In genomic region chr16:81273223-81273940, GRCh38 we compare ENCODE assay signal across 25 cellular contexts. TPM values are rescaled to one million over a fixed set of nuclear protein-coding genes. Genes with fewer than 3 reads are reported as not detected.
A peak's percentile ranks its signal among the peaks of the same experiment; 100 is the strongest.
DNase-seq lines count a peak whose midpoint lies in the region; ATAC-seq and TF ChIP-seq lines count a peak whose summit lies in the region.
"Had no signal": no experiment of that assay in that cellular context is flagged by ENCODE, and none has a peak within 500 bp of the region (broad histone marks: within the 10 kb centered on the region; RNA-seq: fewer than 3 reads in every experiment).

No MANE protein-coding gene starts in this region.

- no peak overlapping the region for H3K4me3 Mint-ChIP-seq in Caco-2 (ENCODE audit: unreplicated experiment)
- H3K4me3 Mint-ChIP-seq in chondrocyte (ENCODE audit: unreplicated experiment): no peak overlapping the region
- no peak overlapping the region for H3K4me3 Mint-ChIP-seq in activated CD8-positive, alpha-beta memory T cell treated with anti-CD3 and anti-CD28 coated beads, Interleukin-2, amount 10 ng/mL, durations not matched to agents 7 days and 5 days
- H3K4me3 Mint-ChIP-seq: activated CD4-positive, alpha-beta T cell treated with anti-CD3 and anti-CD28 coated beads, Interleukin-2, amount 10 ng/mL, durations not matched to agents 24 days and 14 days had no signal

- H3K27me3 Mint-ChIP-seq in Caco-2 (ENCODE audit: insufficient read depth, unreplicated experiment): no peaks in the 10 kb centered on the region
- H3K27me3 Mint-ChIP-seq in chondrocyte (ENCODE audit: low read depth): peaks cover 5% of the 10 kb centered on the region
- H3K27me3 Mint-ChIP-seq in activated CD8-positive, alpha-beta memory T cell treated with anti-CD3 and anti-CD28 coated beads, Interleukin-2, amount 10 ng/mL, durations not matched to agents 7 days and 5 days: peaks cover 11% of the 10 kb centered on the region
- H3K27me3 Mint-ChIP-seq: activated CD4-positive, alpha-beta T cell treated with anti-CD3 and anti-CD28 coated beads, Interleukin-2, amount 10 ng/mL, durations not matched to agents 24 days and 14 days had no signal

- no peaks in the 10 kb centered on the region for H3K9me3 Mint-ChIP-seq in Caco-2 (ENCODE audit: unreplicated experiment)
- H3K9me3 Mint-ChIP-seq in chondrocyte (ENCODE audit: low read depth): no peaks in the 10 kb centered on the region
- no peaks in the 10 kb centered on the region for H3K9me3 Mint-ChIP-seq in activated CD8-positive, alpha-beta memory T cell treated with anti-CD3 and anti-CD28 coated beads, Interleukin-2, amount 10 ng/mL, durations not matched to agents 7 days and 5 days (ENCODE audit: low read depth)
- H3K9me3 Mint-ChIP-seq: activated CD4-positive, alpha-beta T cell treated with anti-CD3 and anti-CD28 coated beads, Interleukin-2, amount 10 ng/mL, durations not matched to agents 24 days and 14 days; activated T-helper 2 cell treated with anti-CD3 and anti-CD28 coated beads, Interferon-gamma antibody, Interleukin-2, Interleukin-4, amounts not matched to agents 10 μg/mL and 5 μg/mL and 100 μg/mL, durations not matched to agents 14 hours and 24 hours and 36 hours had no signal

- POLR2A ChIA-PET in Caco-2 (lab: Charles Lee): interaction anchor here (1.7 kb wide), 1 partner anchor 41 kb away, joined by 12 read pairs; the partner anchor contains the start of gene GAN

- no peak for TF ChIP-seq CTCF in Caco-2 (IDR thresholded peaks at IDR 0.05; ENCODE audit: insufficient read depth in 1 of 2, low read depth in 1 of 2, low read length in 1 of 2, severe bottlenecking in 1 of 2, unreplicated experiment in 1 of 2)
- TF ChIP-seq CTCF in chondrocyte (IDR thresholded peaks at IDR 0.05): no peak

- DNase-seq in Caco-2 (no peak), chondrocyte (ENCODE audit: low spot score) (peak; percentile 46), midbrain (lab: John Stamatoyannopoulos, UW) (peak; percentile 28), glomerular visceral epithelial cell (ENCODE audit: extremely low spot score) (no peak), SIG-M5 (lab: John Stamatoyannopoulos, UW) (no peak)
- DNase-seq in activated CD8-positive, alpha-beta memory T cell treated with anti-CD3 and anti-CD28 coated beads, Interleukin-2, amount 10 ng/mL, durations not matched to agents 7 days and 5 days: no peak
- no peak for DNase-seq in effector CD4-positive, alpha-beta T cell
- DNase-seq: activated CD4-positive, alpha-beta T cell treated with anti-CD3 and anti-CD28 coated beads, Interleukin-2, amount 10 ng/mL, durations not matched to agents 24 days and 14 days; activated CD8-positive, alpha-beta memory T cell treated with anti-CD3 and anti-CD28 coated beads, Interleukin-2, amount 50 U/mL, for 4 hours; BE2C; KBM-7; left lung; MV-4-11; NCI-H1694 treated with DMSO at 0.1 percent for 48 hours; OCI-M1; pancreas; SHP77; stimulated activated naive CD4-positive, alpha-beta T cell had no signal

- H3K36me3 ChIP-seq in Caco-2 (ENCODE audit: control insufficient read depth, insufficient read depth, low read length) (no peaks in the 10 kb centered on the region), rectal smooth muscle tissue (ENCODE audit: control insufficient read depth, insufficient read depth, low read length) (no peaks in the 10 kb centered on the region)
- H3K36me3 ChIP-seq: BE2C, esophagus muscularis mucosa, HAP-1, left lung, pancreas had no signal

- H3K36me3 Mint-ChIP-seq in Caco-2 (ENCODE audit: insufficient read depth, unreplicated experiment): no peaks in the 10 kb centered on the region
- H3K36me3 Mint-ChIP-seq in chondrocyte (ENCODE audit: low read depth): no peaks in the 10 kb centered on the region
- H3K36me3 Mint-ChIP-seq in activated CD8-positive, alpha-beta memory T cell treated with anti-CD3 and anti-CD28 coated beads, Interleukin-2, amount 10 ng/mL, durations not matched to agents 7 days and 5 days: no peaks in the 10 kb centered on the region

- CTCF ChIA-PET in Caco-2 (lab: Charles Lee): interaction anchor here (0.6 to 1.6 kb wide), 4 partner anchors 10 to 92 kb away, joined by 3 to 5 read pairs (median 4); no protein-coding TSS in a partner anchor
- CTCF ChIA-PET in activated CD8-positive, alpha-beta memory T cell treated with anti-CD3 and anti-CD28 coated beads, Interleukin-2, amount 10 ng/mL, durations not matched to agents 7 days and 5 days (lab: Charles Lee): no interaction called here

- peak overlapping the region; percentile 92 for H3K27ac Mint-ChIP-seq in Caco-2 (ENCODE audit: unreplicated experiment)
- H3K27ac Mint-ChIP-seq in chondrocyte (ENCODE audit: unreplicated experiment): no peak overlapping the region
- H3K27ac Mint-ChIP-seq in activated CD8-positive, alpha-beta memory T cell treated with anti-CD3 and anti-CD28 coated beads, Interleukin-2, amount 10 ng/mL, durations not matched to agents 7 days and 5 days: no peak overlapping the region
- H3K27ac Mint-ChIP-seq: activated CD4-positive, alpha-beta T cell treated with anti-CD3 and anti-CD28 coated beads, Interleukin-2, amount 10 ng/mL, durations not matched to agents 24 days and 14 days; activated T-helper 2 cell treated with anti-CD3 and anti-CD28 coated beads, Interferon-gamma antibody, Interleukin-2, Interleukin-4, amounts not matched to agents 10 μg/mL and 5 μg/mL and 100 μg/mL, durations not matched to agents 14 hours and 24 hours and 36 hours had no signal

- H3K4me1 ChIP-seq in Caco-2 (peaks cover 51% of the 10 kb centered on the region), rectal smooth muscle tissue (ENCODE audit: control insufficient read depth, insufficient read depth, low read length) (peaks cover 9% of the 10 kb centered on the region)
- H3K4me1 ChIP-seq: HAP-1, left lung, pancreas had no signal

- H3K27me3 ChIP-seq in Caco-2 (replicated peaks; ENCODE audit: control insufficient read depth, insufficient read depth, low read length): no peaks in the 10 kb centered on the region
- H3K27me3 ChIP-seq in rectal smooth muscle tissue (ENCODE audit: control insufficient read depth, insufficient read depth, low read length): no peaks in the 10 kb centered on the region
- H3K27me3 ChIP-seq: BE2C, esophagus muscularis mucosa, left lung, pancreas had no signal

- H3K9me3 ChIP-seq in Caco-2: no peaks in the 10 kb centered on the region
- H3K9me3 ChIP-seq: BE2C, esophagus muscularis mucosa, HAP-1, left lung, pancreas had no signal

- H3K27ac ChIP-seq in rectal smooth muscle tissue (ENCODE audit: low read depth, low read length): peak overlapping the region; percentile 77
- H3K27ac ChIP-seq: left lung, pancreas had no signal

- no peak overlapping the region for H3K9ac ChIP-seq in rectal smooth muscle tissue (ENCODE audit: low read length)

- H3K4me3 ChIP-seq in Caco-2 (ENCODE audit: low read depth, low read length) (no peak overlapping the region), rectal smooth muscle tissue (ENCODE audit: low read length) (no peak overlapping the region)
- H3K4me3 ChIP-seq: esophagus muscularis mucosa, HAP-1, left lung, pancreas had no signal

- BruUV-seq in Caco-2 (replicated peaks; lab: Mats Ljungman, UMichigan): TSS peak; percentile 72

- intact Hi-C loops in Caco-2 (cut with micrococcal nuclease; ENCODE audit: unreplicated experiment): no loop called here

- ATAC-seq in activated CD8-positive, alpha-beta memory T cell treated with anti-CD3 and anti-CD28 coated beads, Interleukin-2, amount 10 ng/mL, durations not matched to agents 7 days and 5 days: no peak
- ATAC-seq: left lung had no signal

- peaks cover 31% of the 10 kb centered on the region for H3K4me1 Mint-ChIP-seq in Caco-2 (ENCODE audit: low read depth, unreplicated experiment)
- no peaks in the 10 kb centered on the region for H3K4me1 Mint-ChIP-seq in chondrocyte (ENCODE audit: low read depth)
- H3K4me1 Mint-ChIP-seq in activated CD8-positive, alpha-beta memory T cell treated with anti-CD3 and anti-CD28 coated beads, Interleukin-2, amount 10 ng/mL, durations not matched to agents 7 days and 5 days: no peaks in the 10 kb centered on the region
- H3K4me1 Mint-ChIP-seq: activated CD4-positive, alpha-beta T cell treated with anti-CD3 and anti-CD28 coated beads, Interleukin-2, amount 10 ng/mL, durations not matched to agents 24 days and 14 days had no signal

RNA-seq across cellular contexts. Expression of gene BCO1, which starts 34.9 kb away (rescaled TPM):
- total RNA-seq in Caco-2 (2022): 0.91 and 1.0 TPM in 2 replicates
- not detected in 3 replicates for total RNA-seq in chondrocyte
- total RNA-seq in activated CD8-positive, alpha-beta memory T cell treated with anti-CD3 and anti-CD28 coated beads, Interleukin-2, amount 10 ng/mL, durations not matched to agents 7 days and 5 days: not detected
- total RNA-seq: activated CD4-positive, alpha-beta T cell treated with anti-CD3 and anti-CD28 coated beads, Interleukin-2, amount 10 ng/mL, durations not matched to agents 24 days and 14 days; activated T-helper 2 cell treated with anti-CD3 and anti-CD28 coated beads, Interferon-gamma antibody, Interleukin-2, Interleukin-4, amounts not matched to agents 10 μg/mL and 5 μg/mL and 100 μg/mL, durations not matched to agents 14 hours and 24 hours and 36 hours; glomerular endothelial cell; myocyte; T-helper 1 cell treated with Interleukin-12 subunit alpha and Interleukin-12 subunit beta and Interleukin-4 antibody, amounts not matched to agents 30 ng/mL and 1 ng/mL, for 36 hours had no signal

RNA-seq across cellular contexts. Expression of gene GAN, which starts 41.4 kb away (rescaled TPM):
- total RNA-seq in Caco-2 (2022): 27.5 and 29.3 TPM in 2 replicates
- 12.8 to 18.0 TPM (median 16.7 TPM) in 3 replicates for total RNA-seq in chondrocyte
- 10 to 100 TPM in 1 of 2 experiments, 1 to 10 TPM in 1; 8.1 to 10.3 TPM for total RNA-seq in activated CD8-positive, alpha-beta memory T cell treated with anti-CD3 and anti-CD28 coated beads, Interleukin-2, amount 10 ng/mL, durations not matched to agents 7 days and 5 days

Comparison
In these comparisons a context has a peak if more than half of its experiments do, and no peak if none do; other contexts are left out.
1. DNase-seq: peak in chondrocyte (single experiment) and midbrain (single experiment); none in Caco-2 (0 of 2), glomerular visceral epithelial cell (single experiment), activated CD8-positive, alpha-beta memory T cell treated with anti-CD3 and anti-CD28 coated beads, Interleukin-2, amount 10 ng/mL, durations not matched to agents 7 days and 5 days (single experiment), effector CD4-positive, alpha-beta T cell (single experiment) and SIG-M5 (single experiment).